8 cellular contexts compared by ENCODE assay signal in the genomic region with DNA sequence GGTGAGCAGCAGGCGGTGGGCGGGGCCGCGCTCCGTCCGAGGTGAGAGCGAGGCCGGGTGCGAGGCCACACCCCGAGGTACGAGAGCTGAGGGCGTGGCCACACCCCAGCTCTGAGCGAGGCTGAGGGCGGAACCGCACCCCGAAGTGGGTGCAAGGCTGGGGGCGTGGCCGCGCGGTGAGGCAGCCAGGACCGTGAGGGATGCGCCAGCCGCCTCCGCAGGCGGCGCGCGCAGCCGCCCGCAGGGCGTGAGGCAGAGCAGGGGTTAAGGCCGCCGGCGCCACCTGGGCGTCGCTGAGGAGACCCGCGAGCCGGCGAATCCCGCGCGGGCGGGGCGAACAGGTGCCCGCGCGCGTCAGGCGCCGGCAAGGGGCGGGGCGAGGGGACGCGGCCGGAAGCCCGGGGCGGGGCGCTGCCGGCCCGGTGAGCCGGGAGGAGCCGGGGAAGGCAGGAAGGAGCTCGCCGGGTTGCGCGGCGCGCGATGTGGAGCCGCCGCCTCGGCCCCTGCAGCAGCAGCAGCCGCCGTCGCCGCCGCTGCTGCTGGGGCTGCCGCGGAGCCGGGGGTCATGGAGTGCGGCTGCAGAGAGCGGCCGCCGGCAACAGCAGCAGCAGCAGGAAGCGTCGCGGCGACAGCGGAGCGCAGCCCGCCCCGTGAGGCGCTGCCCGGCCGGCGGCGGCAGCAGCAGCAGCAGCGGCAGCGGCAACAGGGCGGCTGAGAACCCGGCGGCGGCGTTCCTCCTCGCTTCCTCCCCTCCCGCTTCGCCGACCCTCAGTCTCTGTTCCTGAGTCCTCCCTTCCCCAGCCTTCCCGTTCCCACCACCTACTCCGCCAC. TPM values are rescaled to one million over a fixed set of nuclear protein-coding genes. Genes with fewer than 3 reads are reported as not detected.
DNase-seq lines count a peak whose midpoint lies in the region; ATAC-seq, FAIRE-seq and TF ChIP-seq lines count a peak whose summit lies in the region.

BICDL1 (plus strand) TSS at position 449 of the 831 bp plus-strand sequence. CDS start 633 bp downstream, outside the sequence.

- TF ChIP-seq CTCF in AG04450 (IDR thresholded peaks at IDR 0.05; ENCODE audit: low read depth, low read length) (no peak), activated B cell treated with CpG ODN at 0.5 μM for 24 hours (IDR thresholded peaks at IDR 0.05) (no peak), cardiac fibroblast (IDR thresholded peaks at IDR 0.05; ENCODE audit: low read depth, low read length) (no peak), kidney (IDR thresholded peaks at IDR 0.05; ENCODE audit: borderline replicate concordance, extremely low read depth, insufficient read depth) (no peak)

- H3K27ac ChIP-seq in AG04450 (ENCODE audit: low read depth, low read length): no peak within 1 kb of the TSS
- H3K27ac ChIP-seq in kidney (ENCODE audit: low read depth in 2 of 2, low read length in 2 of 2): peak within 1 kb of the TSS; percentile 86 to 92

- POLR2A ChIA-PET in AG04450 (lab: Yijun Ruan, JAX) (no interaction called here), activated B cell treated with CpG ODN at 0.5 μM for 24 hours (lab: Charles Lee) (interaction anchor here (0.6 to 2.9 kb wide), 11 partner anchors 18 to 303 kb away, joined by 3 to 35 read pairs (median 10); partner anchors contain the start of genes RAB35, RNU4-1, RNU4-2 and RPLP0)

- peaks cover 0 to 3% of the 10 kb centered on the region in 2 donors for H3K36me3 ChIP-seq in kidney (ENCODE audit: control insufficient read depth in 1 of 2, insufficient read depth in 2 of 2, low read length in 2 of 2)

- no peaks in the 10 kb centered on the region for H3K9me3 ChIP-seq in AG04450 (ENCODE audit: control insufficient read depth, insufficient read depth, low read length)
- H3K9me3 ChIP-seq in kidney (ENCODE audit: control insufficient read depth in 1 of 2, low read length in 2 of 2): no peaks in the 10 kb centered on the region

- H3K27me3 ChIP-seq in AG04450 (ENCODE audit: control insufficient read depth, insufficient read depth, low read length): peaks cover 27% of the 10 kb centered on the region

- H3K4me3 Mint-ChIP-seq in activated B cell treated with CpG ODN at 0.5 μM for 24 hours: peak within 1 kb of the TSS; percentile 83

- peak; percentile 79 for TF ChIP-seq POLR2A in GM18951 (IDR thresholded peaks at IDR 0.05; ENCODE audit: extremely low read depth, insufficient read depth, insufficient read length)

- no peaks in the 10 kb centered on the region for H3K27me3 Mint-ChIP-seq in activated B cell treated with CpG ODN at 0.5 μM for 24 hours

- ATAC-seq in HG03159 (IDR thresholded peaks at IDR 0.05; ENCODE audit: unreplicated experiment): peak; percentile 74
- ATAC-seq in activated B cell treated with CpG ODN at 0.5 μM for 24 hours (ENCODE audit: low read depth): peak; percentile 83

- H3K4me1 ChIP-seq in kidney (ENCODE audit: control insufficient read depth in 1 of 2, insufficient read depth in 1 of 2, low read depth in 1 of 2, low read length in 2 of 2): no peaks in the 10 kb centered on the region

- H3K27ac Mint-ChIP-seq in activated B cell treated with CpG ODN at 0.5 μM for 24 hours: peak within 1 kb of the TSS; percentile 85

- CTCF ChIA-PET in AG04450 (lab: Charles Lee): interaction anchor here (0.7 kb wide), 1 partner anchor 50 kb away, joined by 3 read pairs; no protein-coding TSS in a partner anchor
- CTCF ChIA-PET in activated B cell treated with CpG ODN at 0.5 μM for 24 hours (lab: Charles Lee): interaction anchor here (1.4 to 2.8 kb wide), 2 partner anchors 25 to 99 kb away, joined by 4 to 17 read pairs; no protein-coding TSS in a partner anchor

- peak within 1 kb of the TSS in 1 of 2 donors; percentile 83 for H3K9ac ChIP-seq in kidney (ENCODE audit: low read length in 2 of 2)

- peak within 1 kb of the TSS; percentile 53 for H3K4me3 ChIP-seq in AG04450 (ENCODE audit: low read depth, low read length)
- H3K4me3 ChIP-seq in cardiac fibroblast (replicated peaks in 1 of 2; ENCODE audit: low read depth in 2 of 2, low read length in 2 of 2): peak within 1 kb of the TSS; percentile 44 to 53
- peak within 1 kb of the TSS; percentile 71 to 90 for H3K4me3 ChIP-seq in kidney (ENCODE audit: low read length in 2 of 2)

- peaks cover 7% of the 10 kb centered on the region for H3K36me3 Mint-ChIP-seq in activated B cell treated with CpG ODN at 0.5 μM for 24 hours (ENCODE audit: low read depth)

- intact Hi-C loops in activated B cell treated with CpG ODN at 0.5 μM for 24 hours (cut with micrococcal nuclease): loop anchor here (1.0 to 5.0 kb wide), 5 partner anchors 23 to 322 kb away; partner anchors contain the start of genes RNU4-1, RNU4-2 and RPLP0
- intact Hi-C loops in kidney (cut with DNase I): no loop called here

- peaks cover 22% of the 10 kb centered on the region for H3K4me1 Mint-ChIP-seq in activated B cell treated with CpG ODN at 0.5 μM for 24 hours

- in situ Hi-C loops in GM18951 (cut with MboI; ENCODE audit: low sequenced_read_pairs, unreplicated experiment): no loop called here

- DNase-seq in AG04450 (ENCODE audit: low read depth, low spot score) (no peak), NCI-H2196 treated with DMSO at 0.1 percent for 48 hours (lab: John Stamatoyannopoulos, UW; ENCODE audit: unreplicated experiment) (peak; percentile 98), activated B cell treated with CpG ODN at 0.5 μM for 24 hours (peak; percentile 96), cardiac fibroblast (ENCODE audit: low read depth in 2 of 2) (peak; percentile 14 to 35), kidney (peak; percentile 97)
- DNase-seq in stimulated activated CD4-positive, alpha-beta T cell treated with anti-CD3 and anti-CD28 coated beads, Interleukin-1b, Interleukin-23, amount 100 ng/mL, for 1 hour (ENCODE audit: low read depth in 2 of 2): peak; percentile 94 to 98

- no peak for FAIRE-seq in kidney (lab: Jason Lieb, UNC)

- no peaks in the 10 kb centered on the region for H3K9me3 Mint-ChIP-seq in activated B cell treated with CpG ODN at 0.5 μM for 24 hours

RNA-seq across cellular contexts. Expression of gene BICDL1, which starts in this region (rescaled TPM):
- polyA plus RNA-seq in AG04450 (2011; rRNA removed): not detected in 2 replicates
- not detected in 2 replicates for polyA minus RNA-seq in AG04450 (2011; rRNA and poly(A)+ RNA removed)
- 15.1 and 16.8 TPM in 2 replicates for total RNA-seq in activated B cell treated with CpG ODN at 0.5 μM for 24 hours
- 101 TPM for total RNA-seq in kidney
- 60.5 TPM for polyA plus RNA-seq in kidney (ENCODE audit: insufficient read depth, low read depth, low replicate concordance)

Comparison
In these comparisons a context has a peak if more than half of its experiments do, and no peak if none do; other contexts are left out.
1. RNA of gene BICDL1 (polyA plus RNA-seq): 60.5 TPM in kidney (single experiment); not detected in AG04450; every median in the first group is over 10 times any median in the second.
2. Peak in every context shown above with its lines, with median percentiles within 50 percentile points of each other: H3K4me3 ChIP-seq.